In the genomic region with DNA sequence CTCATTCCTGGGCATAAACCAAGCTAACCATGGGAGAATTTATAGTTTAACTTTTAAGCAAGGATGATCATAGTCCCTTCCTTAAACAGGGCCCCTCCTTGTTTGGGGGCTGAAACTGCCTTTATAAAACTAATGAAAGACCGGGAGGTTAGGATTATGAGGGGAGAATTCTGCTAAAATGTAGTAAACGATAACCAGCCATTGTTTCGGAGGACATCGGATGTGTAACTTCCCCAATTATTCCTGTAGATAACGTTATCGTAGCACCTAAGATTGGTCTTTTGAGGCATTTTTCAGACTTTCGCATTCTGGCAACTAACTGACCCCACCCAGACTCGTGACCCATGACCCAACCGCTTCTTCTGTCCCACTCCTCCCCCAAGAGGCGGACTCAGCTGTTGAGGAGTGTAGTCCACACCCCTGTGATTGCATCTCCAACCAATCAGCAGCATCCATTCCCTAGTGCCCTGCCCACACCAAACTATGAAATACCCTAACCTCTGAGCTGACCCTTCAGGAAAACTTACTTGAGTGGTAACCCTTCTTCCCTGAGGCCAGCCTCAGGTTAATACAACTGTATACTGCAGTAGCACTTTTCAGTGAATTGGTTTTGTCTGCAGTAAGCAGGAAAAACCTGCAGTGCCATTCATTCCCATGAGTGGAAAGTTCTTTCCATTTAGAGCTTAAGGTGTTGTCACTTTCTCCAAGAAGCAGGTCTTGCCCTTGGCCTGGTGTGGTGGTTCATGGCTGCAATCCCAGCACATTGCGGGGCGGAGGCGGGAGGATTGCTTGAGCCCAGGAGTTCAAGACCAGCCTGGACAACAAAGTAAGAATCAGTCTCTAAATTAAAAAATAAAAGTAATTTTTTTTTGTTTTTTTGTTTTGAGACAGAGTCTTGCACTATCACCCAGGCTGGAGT, we compare ENCODE assay signal across 8 cellular contexts. TPM values are rescaled to one million over a fixed set of nuclear protein-coding genes. Genes with fewer than 3 reads are reported as not detected.
DNase-seq lines count a peak whose midpoint lies in the region; ATAC-seq and TF ChIP-seq lines count a peak whose summit lies in the region.

No MANE protein-coding gene starts in this region.

- TF ChIP-seq CTCF in liver (IDR thresholded peaks at IDR 0.05; ENCODE audit: low read depth, low read length, missing input control): no peak

- H3K9ac ChIP-seq in duodenal mucosa (ENCODE audit: low read depth in 1 of 2, low read length in 2 of 2) (peak overlapping the region; percentile 90 to 97), liver (ENCODE audit: low read depth in 1 of 2, low read length in 2 of 2) (peak overlapping the region; percentile 69 to 94)

- H3K4me3 ChIP-seq in duodenal mucosa (ENCODE audit: low read depth in 1 of 2, low read length in 2 of 2): peak overlapping the region; percentile 82 to 89
- H3K4me3 ChIP-seq in liver (ENCODE audit: low read depth in 1 of 3, low read length in 3 of 3): peak overlapping the region; percentile 91 to 99 (median 98)

- TF ChIP-seq RAD21 in liver (IDR thresholded peaks at IDR 0.05): no peak

- 25% methylated on average over 13 of the region's 13 CpGs for WGBS in liver

- ATAC-seq in HG02623 (IDR thresholded peaks at IDR 0.05; ENCODE audit: unreplicated experiment): peak; percentile 48

- peaks cover 13 to 20% of the 10 kb centered on the region in 2 donors for H3K4me1 ChIP-seq in duodenal mucosa (ENCODE audit: control insufficient read depth in 1 of 2, insufficient read depth in 2 of 2, low read length in 2 of 2)
- peaks cover 0 to 24% (median 16%) of the 10 kb centered on the region in 4 donors for H3K4me1 ChIP-seq in liver (ENCODE audit: control insufficient read depth in 4 of 4, insufficient read depth in 4 of 4, low read length in 3 of 4)

- no peaks in the 10 kb centered on the region for H3K27me3 ChIP-seq in duodenal mucosa (ENCODE audit: control insufficient read depth in 1 of 2, insufficient read depth in 2 of 2, low read length in 2 of 2)
- H3K27me3 ChIP-seq in liver (ENCODE audit: control insufficient read depth in 4 of 4, insufficient read depth in 4 of 4, low read length in 3 of 4): no peaks in the 10 kb centered on the region

- H3K9me3 ChIP-seq in duodenal mucosa (ENCODE audit: control insufficient read depth in 1 of 2, low read length in 2 of 2) (no peaks in the 10 kb centered on the region), liver (ENCODE audit: control insufficient read depth in 4 of 4, low read length in 3 of 4) (no peaks in the 10 kb centered on the region)

- H3K36me3 ChIP-seq in duodenal mucosa (ENCODE audit: control insufficient read depth in 1 of 2, insufficient read depth in 2 of 2, low read length in 2 of 2) (peaks cover 12 to 17% of the 10 kb centered on the region in 2 donors), liver (ENCODE audit: control insufficient read depth in 4 of 4, insufficient read depth in 3 of 4, low read depth in 1 of 4, low read length in 3 of 4) (peaks cover 1 to 18% (median 16%) of the 10 kb centered on the region in 4 donors)

- peak overlapping the region; percentile 76 for H3K27ac ChIP-seq in duodenal mucosa (ENCODE audit: low read depth, low read length)
- H3K27ac ChIP-seq in liver (ENCODE audit: low read depth in 1 of 2, low read length in 2 of 2): peak overlapping the region; percentile 81 to 86

- DNase-seq in NCI-H1694 (lab: John Stamatoyannopoulos, UW): peak; percentile 39
- DNase-seq in NCI-H1694 treated with DMSO at 0.1 percent for 48 hours (lab: John Stamatoyannopoulos, UW): no peak
- DNase-seq in NCI-H2029 treated with DMSO at 0.1 percent for 48 hours (lab: John Stamatoyannopoulos, UW): peak; percentile 6
- peak in 3 of 4 experiments; percentile 16 to 24 (median 17) for DNase-seq in activated CD4-positive, CD25-positive, alpha-beta regulatory T cell (lab: John Stamatoyannopoulos, UW)
- peak; percentile 35 to 54 (median 49) for DNase-seq in stimulated activated CD4-positive, alpha-beta T cell treated with anti-CD3 and anti-CD28 coated beads, TNF-alpha, amount 100 ng/mL, for 48 hours (ENCODE audit: low read depth in 3 of 3)

TF ChIP-seq in liver, 16 proteins besides CTCF, POLR2A, EP300 and RAD21:
- TF ChIP-seq EGR1 (IDR thresholded peaks at IDR 0.05; ENCODE audit: low read depth in 2 of 2) (no peak), GABPA (IDR thresholded peaks at IDR 0.05 in 1 of 2, conservative IDR thresholded peaks at IDR 0.05 in 1 of 2) (no peak), SP1 (IDR thresholded peaks at IDR 0.05) (peak; percentile 46), RXRA (IDR thresholded peaks at IDR 0.05) (peak; percentile 31 to 63), NR2F2 (IDR thresholded peaks at IDR 0.05) (peak; percentile 77), HNF4A (conservative IDR thresholded peaks at IDR 0.05) (peak; percentile 31 to 63)
- TF ChIP-seq, protein P1, sequence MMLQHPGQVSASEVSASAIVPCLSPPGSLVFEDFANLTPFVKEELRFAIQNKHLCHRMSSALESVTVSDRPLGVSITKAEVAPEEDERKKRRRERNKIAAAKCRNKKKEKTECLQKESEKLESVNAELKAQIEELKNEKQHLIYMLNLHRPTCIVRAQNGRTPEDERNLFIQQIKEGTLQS (IDR thresholded peaks at IDR 0.05): peak; percentile 33

RNA-seq across cellular contexts. Expression of a gene that starts 0.8 kb away (rescaled TPM):
- total RNA-seq in liver: 10 to 100 TPM; 12.0 to 13.0 TPM
- polyA plus RNA-seq in liver: 10 to 100 TPM; 17.5 to 24.0 TPM

RNA-seq across cellular contexts. Expression of a gene that starts 14.1 kb away (rescaled TPM):
- total RNA-seq in liver: 100 to 1,000 TPM; 101 TPM
- 10 to 100 TPM; 19.9 to 46.7 TPM for polyA plus RNA-seq in liver

RNA-seq across cellular contexts. Expression of a gene that starts 39.2 kb away (rescaled TPM):
- total RNA-seq in liver: 10 to 100 TPM in 1 of 2 donors, not detected in 1; 85.4 TPM
- polyA plus RNA-seq in liver: under 1 TPM in 1 of 2 donors, not detected in 1; 0.31 TPM
